25 cellular contexts compared by ENCODE assay signal in genomic region chr2:25281581-25281980, GRCh38.
A peak's percentile ranks its signal among the peaks of the same experiment; 100 is the strongest.
DNase-seq lines count a peak whose midpoint lies in the region; ATAC-seq, FAIRE-seq and TF ChIP-seq lines count a peak whose summit lies in the region.
"Had no signal": no experiment of that assay in that cellular context is flagged by ENCODE, and none has a peak within 500 bp of the region (broad histone marks: within the 10 kb centered on the region; RNA-seq: fewer than 3 reads in every experiment).

No MANE protein-coding gene starts in this region.

- no peak overlapping the region for H3K18ac ChIP-seq in H1 (ENCODE audit: extremely low read depth, low read length)

- intact Hi-C loops in right lobe of liver (cut with DNase I) (no loop called here), HepG2 (cut with micrococcal nuclease; ENCODE audit: unreplicated experiment) (no loop called here), adrenal gland (cut with DNase I) (no loop called here), OCI-LY7 (cut with micrococcal nuclease; ENCODE audit: unreplicated experiment) (no loop called here), left colon (cut with DNase I, micrococcal nuclease) (no loop called here), sigmoid colon (cut with DNase I) (no loop called here)

- H2AFZ ChIP-seq in HepG2 (ENCODE audit: low read length) = no peak overlapping the region
- no peak overlapping the region for H2AFZ ChIP-seq in H1 (ENCODE audit: low read length)
- H2AFZ ChIP-seq in OCI-LY7 (ENCODE audit: low read length) = no peak overlapping the region

- in situ Hi-C loops in HepG2 (cut with HindIII; ENCODE audit: extremely low pct_ligation_motif_present, low pct_unique_long_range_greater_than_20kb) = no loop called here

- H3K79me2 ChIP-seq in HepG2 (ENCODE audit: insufficient read depth, low read length) (no peaks in the 10 kb centered on the region), H1 (ENCODE audit: control insufficient read depth in 1 of 2, insufficient read depth in 2 of 2, low read length in 2 of 2) (no peaks in the 10 kb centered on the region), OCI-LY7 (ENCODE audit: insufficient read depth, low read depth, low read length) (no peaks in the 10 kb centered on the region)

- TF ChIP-seq POLR2A in right lobe of liver (IDR thresholded peaks at IDR 0.05) = no peak
- TF ChIP-seq POLR2A in HepG2 (IDR thresholded peaks at IDR 0.05; ENCODE audit: insufficient read depth in 1 of 2, low read depth in 2 of 2, low read length in 2 of 2) = no peak
- no peak for TF ChIP-seq POLR2A in adrenal gland (IDR thresholded peaks at IDR 0.05)
- no peak for TF ChIP-seq POLR2A in H1 (IDR thresholded peaks at IDR 0.05; ENCODE audit: control extremely low read depth in 1 of 2, low read depth in 2 of 2, low read length in 2 of 2)
- TF ChIP-seq POLR2A in tibial nerve (IDR thresholded peaks at IDR 0.05) = no peak
- no peak for TF ChIP-seq POLR2A in sigmoid colon (IDR thresholded peaks at IDR 0.05)

- H3K9ac ChIP-seq in HepG2 (ENCODE audit: insufficient read depth, low read depth, low read length) (no peak overlapping the region), H1 (replicated peaks in 1 of 4; ENCODE audit: extremely low read depth in 1 of 4, low read depth in 3 of 4, low read length in 3 of 4) (no peak overlapping the region)

- no peak overlapping the region for H2BK12ac ChIP-seq in H1 (ENCODE audit: low read depth, low read length)

- BruUV-seq in HepG2 (replicated peaks; lab: Mats Ljungman, UMichigan) = no TSS peak
- BruUV-seq in OCI-LY7 (replicated peaks; lab: Mats Ljungman, UMichigan) = no TSS peak

- CTCF ChIA-PET in HepG2 (lab: Yijun Ruan, JAX; ENCODE audit: low intra/inter-chr PET ratio, low total read pairs) (no interaction called here), H1 (lab: Charles Lee; ENCODE audit: partially characterized antibody) (interaction anchor here (0.9 to 6.9 kb wide), 4 partner anchors 21 to 34 kb away, joined by 3 to 53 read pairs (median 4); no protein-coding TSS in a partner anchor), OCI-LY7 (lab: Charles Lee; ENCODE audit: unreplicated experiment) (no interaction called here)

- H4K8ac ChIP-seq in H1 (ENCODE audit: extremely low read depth, insufficient read depth, low read length) = no peak overlapping the region

- FAIRE-seq in HepG2 (lab: Jason Lieb, UNC) (no peak), H1 (lab: Jason Lieb, UNC) (no peak)

- H3K36me3 ChIP-seq in right lobe of liver (peaks cover 0 to 4% (median 0%) of the 10 kb centered on the region in 4 donors), HepG2 (replicated peaks in 1 of 2; ENCODE audit: control insufficient read depth in 1 of 2, insufficient read depth in 2 of 2, low read length in 2 of 2) (no peaks in the 10 kb centered on the region), adrenal gland (replicated peaks in 1 of 2) (peaks cover 0 to 7% of the 10 kb centered on the region in 2 donors), H1 (ENCODE audit: control insufficient read depth in 2 of 4, insufficient read depth in 4 of 4, low read length in 3 of 4) (no peaks in the 10 kb centered on the region), tibial nerve (peaks cover 0 to 44% (median 0%) of the 10 kb centered on the region in 3 donors), OCI-LY7 (ENCODE audit: insufficient read depth, low read length) (no peaks in the 10 kb centered on the region), sigmoid colon (peaks cover 6 to 35% (median 11%) of the 10 kb centered on the region in 4 donors)

- TF ChIP-seq EP300 in HepG2 (IDR thresholded peaks at IDR 0.05; ENCODE audit: low read depth in 2 of 2, low read length in 2 of 2) (no peak), HepG2 (CRISPR knock-in tag; IDR thresholded peaks at IDR 0.05; ENCODE audit: borderline replicate concordance) (no peak), H1 (IDR thresholded peaks at IDR 0.05; ENCODE audit: borderline replicate concordance in 1 of 2, low read depth in 2 of 2, low read length in 2 of 2) (no peak), tibial nerve (IDR thresholded peaks at IDR 0.05) (no peak), sigmoid colon (IDR thresholded peaks at IDR 0.05) (no peak)

- peaks cover 0 to 5% (median 0%) of the 10 kb centered on the region in 4 donors for H3K4me1 ChIP-seq in right lobe of liver
- H3K4me1 ChIP-seq in HepG2 (ENCODE audit: insufficient read depth, low read length) = peaks cover 46% of the 10 kb centered on the region
- H3K4me1 ChIP-seq in adrenal gland (replicated peaks in 1 of 2) = peaks cover 35 to 68% of the 10 kb centered on the region in 2 donors
- peaks cover 3 to 40% (median 18%) of the 10 kb centered on the region in 4 experiments for H3K4me1 ChIP-seq in H1 (replicated peaks in 1 of 4; ENCODE audit: control insufficient read depth in 3 of 4, insufficient read depth in 4 of 4, low read length in 3 of 4)
- H3K4me1 ChIP-seq in tibial nerve = peaks cover 0 to 73% (median 24%) of the 10 kb centered on the region in 4 donors
- H3K4me1 ChIP-seq in OCI-LY7 (ENCODE audit: insufficient read depth, low read length, poor library complexity, severe bottlenecking) = peaks cover 35% of the 10 kb centered on the region
- H3K4me1 ChIP-seq in sigmoid colon = peaks cover 0 to 43% (median 35%) of the 10 kb centered on the region in 4 donors

- no peak overlapping the region for H3K4me2 ChIP-seq in HepG2 (ENCODE audit: low read depth, low read length)
- H3K4me2 ChIP-seq in H1 (ENCODE audit: insufficient read depth in 1 of 2, low read depth in 2 of 2, low read length in 2 of 2) = no peak overlapping the region
- no peak overlapping the region for H3K4me2 ChIP-seq in OCI-LY7 (ENCODE audit: low read length)

- H2BK20ac ChIP-seq in H1 (ENCODE audit: low read length) = no peak overlapping the region

- H3K27me3 ChIP-seq in right lobe of liver = no peaks in the 10 kb centered on the region
- no peaks in the 10 kb centered on the region for H3K27me3 ChIP-seq in HepG2 (ENCODE audit: control insufficient read depth in 1 of 2, insufficient read depth in 2 of 2, low read length in 2 of 2)
- H3K27me3 ChIP-seq in adrenal gland = no peaks in the 10 kb centered on the region
- no peaks in the 10 kb centered on the region for H3K27me3 ChIP-seq in H1 (replicated peaks in 1 of 4; ENCODE audit: control insufficient read depth in 3 of 4, extremely low read depth in 1 of 4, insufficient read depth in 3 of 4, low read length in 3 of 4)
- H3K27me3 ChIP-seq in tibial nerve = no peaks in the 10 kb centered on the region
- no peaks in the 10 kb centered on the region for H3K27me3 ChIP-seq in sigmoid colon
- H3K27me3 ChIP-seq: BE2C had no signal

- H3K14ac ChIP-seq in H1 (ENCODE audit: insufficient read length) = no peak overlapping the region

- H4K91ac ChIP-seq in H1 (replicated peaks; ENCODE audit: insufficient read length, low read length) = peak overlapping the region; percentile 12

- no peak for TF ChIP-seq CTCF in right lobe of liver (IDR thresholded peaks at IDR 0.05)
- no peak for TF ChIP-seq CTCF in HepG2 (CRISPR knock-in tag; IDR thresholded peaks at IDR 0.05)
- no peak for TF ChIP-seq CTCF in adrenal gland (IDR thresholded peaks at IDR 0.05)
- TF ChIP-seq CTCF in H1 (IDR thresholded peaks at IDR 0.05; ENCODE audit: control extremely low read depth in 1 of 3, insufficient read depth in 1 of 3, low read depth in 1 of 3, low read length in 3 of 3) = no peak
- no peak for TF ChIP-seq CTCF in tibial nerve (IDR thresholded peaks at IDR 0.05)
- TF ChIP-seq CTCF in OCI-LY7 (conservative IDR thresholded peaks at IDR 0.05; ENCODE audit: low read length) = no peak
- TF ChIP-seq CTCF in sigmoid colon (IDR thresholded peaks at IDR 0.05) = no peak

- no peak overlapping the region for H3K4me3 ChIP-seq in right lobe of liver
- no peak overlapping the region for H3K4me3 ChIP-seq in HepG2 (replicated peaks in 1 of 3; ENCODE audit: insufficient read depth in 1 of 3, low read depth in 2 of 3, low read length in 3 of 3)
- H3K4me3 ChIP-seq in adrenal gland = no peak overlapping the region
- H3K4me3 ChIP-seq in H1 (ENCODE audit: extremely low read depth in 1 of 4, insufficient read depth in 2 of 4, low read depth in 3 of 4, low read length in 4 of 4) = no peak overlapping the region
- no peak overlapping the region for H3K4me3 ChIP-seq in tibial nerve
- H3K4me3 ChIP-seq in OCI-LY7 (ENCODE audit: low read depth, low read length, poor library complexity, severe bottlenecking) = no peak overlapping the region
- H3K4me3 ChIP-seq in sigmoid colon = no peak overlapping the region
- H3K4me3 ChIP-seq: skin epidermis had no signal

- ATAC-seq in right lobe of liver (peak in 3 of 4 donors; percentile 8 to 24 (median 18)), HepG2 (no peak), left colon (no peak)

- H2BK5ac ChIP-seq in H1 (ENCODE audit: low read depth, low read length) = no peak overlapping the region

- peaks cover 5% of the 10 kb centered on the region; the same call in 1 of the 2 replicates for H3K23me2 ChIP-seq in H1 (ENCODE audit: low read depth, low read length)

- TF ChIP-seq RAD21 in HepG2 (CRISPR knock-in tag; IDR thresholded peaks at IDR 0.05) = no peak
- TF ChIP-seq RAD21 in H1 (IDR thresholded peaks at IDR 0.05 in 1 of 2, conservative IDR thresholded peaks at IDR 0.05 in 1 of 2; ENCODE audit: low read depth in 2 of 2, low read length in 2 of 2) = no peak

- no peak overlapping the region for H2BK15ac ChIP-seq in H1 (ENCODE audit: low read length)

- H3K4ac ChIP-seq in H1 (replicated peaks; ENCODE audit: insufficient read length, low read depth, low read length) = no peak overlapping the region

- H2BK120ac ChIP-seq in H1 (replicated peaks; ENCODE audit: low read depth, low read length) = no peak overlapping the region

- WGBS in right lobe of liver (ENCODE audit: insufficient coverage, low coverage, low lambda C conversion rate, missing lambda C conversion rate) = 30% methylated on average over 2 of the region's 3 CpGs
- WGBS in HepG2 (ENCODE audit: low lambda C conversion rate) = 55% methylated on average over 2 of the region's 3 CpGs
- WGBS in adrenal gland, 4 donors = 42 to 56% (median 44%) methylated on average over 3 of the region's 3 CpGs
- WGBS in H1 (ENCODE audit: extremely low coverage in 1 of 2, insufficient coverage in 1 of 2, insufficient read length in 1 of 2, insufficient replicate concordance in 2 of 2, low coverage in 1 of 2, low lambda C conversion rate in 2 of 2, missing lambda C conversion rate in 1 of 2), 2 experiments = 99% methylated on average over 3 of the region's 3 CpGs; no CpG with 5 or more reads in 1 of the 2 experiments
- 43 to 51% methylated on average over 3 of the region's 3 CpGs for WGBS in tibial nerve, 2 donors
- 68 to 73% methylated on average over 3 of the region's 3 CpGs for whole genome bisulfite sequencing in sigmoid colon, 2 donors

- no peaks in the 10 kb centered on the region for H3K9me2 ChIP-seq in OCI-LY7 (ENCODE audit: insufficient read depth, low read length)

- no peak overlapping the region for H2AK5ac ChIP-seq in H1 (ENCODE audit: low read depth, low read length)

- no peak overlapping the region for H3K56ac ChIP-seq in H1 (replicated peaks; ENCODE audit: insufficient read length, low read depth, low read length)

- H3K27ac ChIP-seq in right lobe of liver = no peak overlapping the region
- H3K27ac ChIP-seq in HepG2 (ENCODE audit: extremely low read length, insufficient read depth, low read length) = no peak overlapping the region
- peak overlapping the region in 3 of 5 donors; percentile 59 to 91 (median 73) for H3K27ac ChIP-seq in adrenal gland
- H3K27ac ChIP-seq in H1 (ENCODE audit: low read depth, low read length) = no peak overlapping the region
- peak overlapping the region in 2 of 4 donors; percentile 54 to 61 for H3K27ac ChIP-seq in tibial nerve
- H3K27ac ChIP-seq in OCI-LY7 (ENCODE audit: low read depth, low read length, poor library complexity, severe bottlenecking) = no peak overlapping the region
- no peak overlapping the region for H3K27ac ChIP-seq in sigmoid colon
- H3K27ac ChIP-seq: neutrophil, RWPE1 had no signal

- POLR2A ChIA-PET in HepG2 (lab: Yijun Ruan, JAX) = no interaction called here
- POLR2A ChIA-PET in H1 (lab: Charles Lee; ENCODE audit: partially characterized antibody) = no interaction called here
- POLR2A ChIA-PET in OCI-LY7 (lab: Charles Lee) = interaction anchor here (1.6 kb wide), 1 partner anchor 10 kb away, joined by 6 read pairs; no protein-coding TSS in a partner anchor

- H4K5ac ChIP-seq in H1 (ENCODE audit: insufficient read length, low read depth, low read length) = no peak overlapping the region

- H3K23ac ChIP-seq in H1 (ENCODE audit: insufficient read length) = no peak overlapping the region

- no peaks in the 10 kb centered on the region for H3K79me1 ChIP-seq in H1 (ENCODE audit: low read depth, low read length)

- DNase-seq in right lobe of liver (no peak), HepG2 (ENCODE audit: low spot score) (no peak), adrenal gland (peak in 5 of 7 donors; percentile 60 to 70 (median 65)), H1 (ENCODE audit: low read depth in 1 of 2, low spot score in 2 of 2) (no peak), tibial nerve (ENCODE audit: low spot score in 2 of 2) (no peak), OCI-LY7 (ENCODE audit: low spot score) (no peak), left colon (no peak), sigmoid colon (no peak)
- DNase-seq: activated CD8-positive, alpha-beta memory T cell treated with anti-CD3 and anti-CD28 coated beads for 24 hours; activated T-cell treated with anti-CD3 and anti-CD28 coated beads, Interleukin-2, amount 50 U/mL, for 24 hours; amniotic stem cell; BE2C; Calu3; central memory CD4-positive, alpha-beta T cell; effector CD8-positive, alpha-beta T cell; EL; HFFc6; kidney glomerular epithelial cell; MM.1S; NCI-H146; NCI-H2171; NCI-H526 treated with DMSO at 0.1 percent for 48 hours had no signal

- no peaks in the 10 kb centered on the region for H3K9me3 ChIP-seq in right lobe of liver
- no peaks in the 10 kb centered on the region for H3K9me3 ChIP-seq in HepG2 (ENCODE audit: low read length)
- H3K9me3 ChIP-seq in adrenal gland (replicated peaks in 1 of 3) = no peaks in the 10 kb centered on the region
- no peaks in the 10 kb centered on the region for H3K9me3 ChIP-seq in H1 (ENCODE audit: insufficient read depth in 2 of 2, low read depth in 1 of 2, low read length in 1 of 2)
- H3K9me3 ChIP-seq in tibial nerve = no peaks in the 10 kb centered on the region
- H3K9me3 ChIP-seq in OCI-LY7 (ENCODE audit: low read length) = no peaks in the 10 kb centered on the region
- no peaks in the 10 kb centered on the region for H3K9me3 ChIP-seq in sigmoid colon
- H3K9me3 ChIP-seq: BE2C, neutrophil had no signal

- H4K20me1 ChIP-seq in HepG2 (ENCODE audit: insufficient read depth, low read length) = no peaks in the 10 kb centered on the region
- H4K20me1 ChIP-seq in H1 (replicated peaks in 1 of 2; ENCODE audit: control insufficient read depth in 1 of 2, insufficient read depth in 2 of 2, low read length in 2 of 2) = no peaks in the 10 kb centered on the region
- H4K20me1 ChIP-seq in OCI-LY7 (ENCODE audit: insufficient read depth, low read length) = no peaks in the 10 kb centered on the region

Comparison
In these comparisons a context has a peak if more than half of its experiments do, and no peak if none do; other contexts are left out.
1. ATAC-seq: peak in right lobe of liver (3 of 4); none in HepG2 (single experiment) and left colon (single experiment).
2. DNase-seq: peak in adrenal gland (5 of 7); none in right lobe of liver (0 of 3), HepG2 (single experiment), H1 (0 of 2), tibial nerve (0 of 2), OCI-LY7 (single experiment), left colon (0 of 2) and sigmoid colon (single experiment).
3. H3K27ac ChIP-seq: peak in adrenal gland (3 of 5); none in right lobe of liver (0 of 3), HepG2 (single experiment), H1 (single experiment), OCI-LY7 (single experiment) and sigmoid colon (0 of 4).